ENCODE assay signal across 29 cellular contexts in the genomic region with DNA sequence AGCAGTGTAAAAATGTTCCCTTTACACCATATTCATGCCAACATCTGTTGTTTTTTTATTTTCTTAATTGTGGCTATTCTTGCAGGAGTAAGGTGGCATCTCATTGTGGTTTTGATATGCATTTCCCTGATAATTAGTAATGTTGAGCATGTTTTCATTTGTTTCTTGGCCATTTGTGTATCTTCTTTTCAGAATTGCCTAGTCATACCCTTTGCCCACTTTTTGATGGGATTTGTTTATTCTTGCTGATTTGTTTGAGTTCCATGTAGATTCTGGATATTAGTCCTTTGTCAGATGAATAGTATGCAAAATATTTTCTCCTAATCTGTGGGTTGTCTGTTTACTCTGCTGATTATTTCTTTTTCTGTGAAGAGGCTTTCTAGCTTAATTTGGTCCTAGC.
DNase-seq lines count a peak whose midpoint lies in the region; ATAC-seq, FAIRE-seq and TF ChIP-seq lines count a peak whose summit lies in the region.
"Had no signal": no experiment of that assay in that cellular context is flagged by ENCODE, and none has a peak within 500 bp of the region (broad histone marks: within the 10 kb centered on the region; RNA-seq: fewer than 3 reads in every experiment).

No MANE protein-coding gene starts in this region.

- no peak overlapping the region for H2AFZ ChIP-seq in K562 (ENCODE audit: low read depth, low read length)

- TF ChIP-seq EP300 in K562 (IDR thresholded peaks at IDR 0.05; ENCODE audit: low read length): no peak

- no peak for TF ChIP-seq CTCF in K562 (IDR thresholded peaks at IDR 0.05 in 2 of 3, conservative IDR thresholded peaks at IDR 0.05 in 1 of 3; ENCODE audit: insufficient read depth in 2 of 3, low read depth in 1 of 3, low read length in 3 of 3)

- no peaks in the 10 kb centered on the region for H3K79me2 ChIP-seq in K562 (ENCODE audit: control insufficient read depth, insufficient read depth, low read length)

- ATAC-seq in K562: no peak
- ATAC-seq: A549; CD8-positive, alpha-beta T cell had no signal

- H3K27me3 ChIP-seq in K562 (ENCODE audit: control insufficient read depth in 2 of 2, insufficient read depth in 2 of 2, low read length in 2 of 2): peaks cover 19 to 27% of the 10 kb centered on the region in 2 experiments
- H3K27me3 ChIP-seq: BE2C had no signal

- H3K9me1 ChIP-seq in K562 (ENCODE audit: control insufficient read depth, insufficient read depth, low read length): no peaks in the 10 kb centered on the region

- in situ Hi-C loops in K562 (cut with MboI): loop anchor here (25.0 kb wide), 2 partner anchors 263 to 513 kb away; a partner anchor contains a TSS
- in situ Hi-C loops in KBM-7 (cut with MboI; ENCODE audit: low pct_unique_long_range_greater_than_20kb, low sequenced_read_pairs): no loop called here

- POLR2A ChIA-PET in K562 (lab: Yijun Ruan, JAX): interaction anchor here (0.6 to 0.9 kb wide), 2 partner anchors 18 to 45 kb away, joined by 3 to 8 read pairs; no protein-coding TSS in a partner anchor

- intact Hi-C loops in K562 (cut with micrococcal nuclease): loop anchor here (10.0 kb wide), 1 partner anchor 260 kb away; no protein-coding TSS in a partner anchor

- no peak overlapping the region for H3K9ac ChIP-seq in K562 (ENCODE audit: insufficient read depth in 1 of 2, low read depth in 2 of 2, low read length in 2 of 2)
- H3K9ac ChIP-seq: BLaER1; BLaER1 treated with 17β-estradiol and CSF1 and Interleukin-3, amounts not matched to agents 10 nM and 100 nM had no signal

- CTCF ChIA-PET in K562 (lab: Yijun Ruan, JAX; ENCODE audit: low intra/inter-chr PET ratio): no interaction called here

- H3K36me3 ChIP-seq in K562 (ENCODE audit: control insufficient read depth, insufficient read depth, low read length): no peaks in the 10 kb centered on the region
- H3K36me3 ChIP-seq: BE2C; BLaER1; BLaER1 treated with 17β-estradiol and CSF1 and Interleukin-3, amounts not matched to agents 10 nM and 100 nM had no signal

- DNase-seq in K562 (ENCODE audit: extremely low read depth in 1 of 4, low spot score in 3 of 4) (no peak), KBM-7 (no peak)
- DNase-seq: 8988T; ACHN; AML-193; BE2C; C1 segment of cervical spinal cord; Caco-2; Calu3; CD4-positive, alpha-beta memory T cell; CD4-positive, alpha-beta T cell; CD4-positive, CD25-positive, alpha-beta regulatory T cell; CD8-positive, alpha-beta memory T cell; CD8-positive, alpha-beta T cell; COR-L47; DMS 273 treated with DMSO at 0.1 percent for 48 hours; DMS153; DMS53; DMS79; DMS79 treated with DMSO at 0.1 percent for 48 hours; DND-41; EL had no signal

- peaks cover 0 to 12% of the 10 kb centered on the region in 2 experiments; a peak in 1 of 5 replicates for H3K4me1 ChIP-seq in K562 (replicated peaks in 1 of 2; ENCODE audit: control insufficient read depth in 2 of 2, insufficient read depth in 2 of 2, low read length in 2 of 2)
- H3K4me1 ChIP-seq: A549; BE2C; BLaER1; BLaER1 treated with 17β-estradiol and CSF1 and Interleukin-3, amounts not matched to agents 10 nM and 100 nM; Caco-2 had no signal

- peaks cover 6% of the 10 kb centered on the region for H3K9me3 ChIP-seq in K562 (replicated peaks; ENCODE audit: control insufficient read depth, insufficient read depth, low read depth, low read length)
- H3K9me3 ChIP-seq: A549, BE2C, Caco-2 had no signal

- FAIRE-seq in K562 (lab: Jason Lieb, UNC): no peak
- FAIRE-seq: A204.1, A549, D721Med had no signal

- H3K4me3 ChIP-seq in K562: no peak overlapping the region
- H3K4me3 ChIP-seq: A549; BLaER1; BLaER1 treated with 17β-estradiol and CSF1 and Interleukin-3, amounts not matched to agents 10 nM and 100 nM had no signal

- no peak for TF ChIP-seq POLR2A in K562 (conservative IDR thresholded peaks at IDR 0.05)

- no peaks in the 10 kb centered on the region for H4K20me1 ChIP-seq in K562 (replicated peaks; ENCODE audit: control insufficient read depth, insufficient read depth, low read length)
- H4K20me1 ChIP-seq: BLaER1; BLaER1 treated with 17β-estradiol and CSF1 and Interleukin-3, amounts not matched to agents 10 nM and 100 nM had no signal

- H3K4me2 ChIP-seq in K562 (ENCODE audit: insufficient read depth, low read length): no peak overlapping the region
- H3K4me2 ChIP-seq: A549; BLaER1; BLaER1 treated with 17β-estradiol and CSF1 and Interleukin-3, amounts not matched to agents 10 nM and 100 nM had no signal

- no TSS peak for BruUV-seq in K562 (replicated peaks; lab: Mats Ljungman, UMichigan)

- H3K27ac ChIP-seq in K562 (ENCODE audit: extremely low read depth, low read depth, low read length): no peak overlapping the region
- H3K27ac ChIP-seq: 22Rv1; A549; BLaER1; BLaER1 treated with 17β-estradiol and CSF1 and Interleukin-3, amounts not matched to agents 10 nM and 100 nM; C4-2B had no signal

- no peak for TF ChIP-seq RAD21 in K562 (CRISPR knock-in tag; conservative IDR thresholded peaks at IDR 0.05 in 1 of 2, IDR thresholded peaks at IDR 0.05 in 1 of 2)

TF ChIP-seq in K562, 482 proteins besides CTCF, POLR2A, EP300 and RAD21 (continues in another document):
- TF ChIP-seq, protein P1, sequence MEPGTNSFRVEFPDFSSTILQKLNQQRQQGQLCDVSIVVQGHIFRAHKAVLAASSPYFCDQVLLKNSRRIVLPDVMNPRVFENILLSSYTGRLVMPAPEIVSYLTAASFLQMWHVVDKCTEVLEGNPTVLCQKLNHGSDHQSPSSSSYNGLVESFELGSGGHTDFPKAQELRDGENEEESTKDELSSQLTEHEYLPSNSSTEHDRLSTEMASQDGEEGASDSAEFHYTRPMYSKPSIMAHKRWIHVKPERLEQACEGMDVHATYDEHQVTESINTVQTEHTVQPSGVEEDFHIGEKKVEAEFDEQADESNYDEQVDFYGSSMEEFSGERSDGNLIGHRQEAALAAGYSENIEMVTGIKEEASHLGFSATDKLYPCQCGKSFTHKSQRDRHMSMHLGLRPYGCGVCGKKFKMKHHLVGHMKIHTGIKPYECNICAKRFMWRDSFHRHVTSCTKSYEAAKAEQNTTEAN (CRISPR knock-in tag; IDR thresholded peaks at IDR 0.05): no peak
- TF ChIP-seq, protein P2, sequence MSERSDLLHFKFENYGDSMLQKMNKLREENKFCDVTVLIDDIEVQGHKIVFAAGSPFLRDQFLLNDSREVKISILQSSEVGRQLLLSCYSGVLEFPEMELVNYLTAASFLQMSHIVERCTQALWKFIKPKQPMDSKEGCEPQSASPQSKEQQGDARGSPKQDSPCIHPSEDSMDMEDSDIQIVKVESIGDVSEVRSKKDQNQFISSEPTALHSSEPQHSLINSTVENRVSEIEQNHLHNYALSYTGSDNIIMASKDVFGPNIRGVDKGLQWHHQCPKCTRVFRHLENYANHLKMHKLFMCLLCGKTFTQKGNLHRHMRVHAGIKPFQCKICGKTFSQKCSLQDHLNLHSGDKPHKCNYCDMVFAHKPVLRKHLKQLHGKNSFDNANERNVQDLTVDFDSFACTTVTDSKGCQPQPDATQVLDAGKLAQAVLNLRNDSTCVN (CRISPR knock-in tag; IDR thresholded peaks at IDR 0.05): no peak
- TF ChIP-seq, protein P3, sequence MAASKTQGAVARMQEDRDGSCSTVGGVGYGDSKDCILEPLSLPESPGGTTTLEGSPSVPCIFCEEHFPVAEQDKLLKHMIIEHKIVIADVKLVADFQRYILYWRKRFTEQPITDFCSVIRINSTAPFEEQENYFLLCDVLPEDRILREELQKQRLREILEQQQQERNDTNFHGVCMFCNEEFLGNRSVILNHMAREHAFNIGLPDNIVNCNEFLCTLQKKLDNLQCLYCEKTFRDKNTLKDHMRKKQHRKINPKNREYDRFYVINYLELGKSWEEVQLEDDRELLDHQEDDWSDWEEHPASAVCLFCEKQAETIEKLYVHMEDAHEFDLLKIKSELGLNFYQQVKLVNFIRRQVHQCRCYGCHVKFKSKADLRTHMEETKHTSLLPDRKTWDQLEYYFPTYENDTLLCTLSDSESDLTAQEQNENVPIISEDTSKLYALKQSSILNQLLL (CRISPR knock-in tag; IDR thresholded peaks at IDR 0.05; ENCODE audit: borderline replicate concordance): no peak
- TF ChIP-seq NFE2 (IDR thresholded peaks at IDR 0.05; ENCODE audit: low read depth) (peak; percentile 76), FOXK2 (conservative IDR thresholded peaks at IDR 0.05 in 1 of 2, IDR thresholded peaks at IDR 0.05 in 1 of 2; ENCODE audit: low read depth in 2 of 2) (0 out of 4 replicates have a peak, but pooled peaks of 1 of the 2 experiments have one; percentile 25), C11orf30 (IDR thresholded peaks at IDR 0.05; ENCODE audit: low read depth) (peak; percentile 66; the same call in 1 of the 2 replicates), CEBPG (CRISPR knock-in tag; IDR thresholded peaks at IDR 0.05) (no peak), CEBPG (tag; conservative IDR thresholded peaks at IDR 0.05 in 1 of 2, IDR thresholded peaks at IDR 0.05 in 1 of 2) (no peak), RUNX1 (IDR thresholded peaks at IDR 0.05; ENCODE audit: low read depth) (no peak), MAZ (CRISPR knock-in tag; conservative IDR thresholded peaks at IDR 0.05 in 1 of 2, IDR thresholded peaks at IDR 0.05 in 1 of 2) (no peak), GATAD2A (IDR thresholded peaks at IDR 0.05) (no peak), MAFF (IDR thresholded peaks at IDR 0.05; ENCODE audit: low read length) (peak; percentile 49; the same call in 1 of the 2 replicates), ZNF764 (CRISPR knock-in tag; IDR thresholded peaks at IDR 0.05; ENCODE audit: low read depth) (no peak), RBM17 (IDR thresholded peaks at IDR 0.05; ENCODE audit: borderline replicate concordance, low read depth, low read length) (no peak)
- TF ChIP-seq, protein P4, sequence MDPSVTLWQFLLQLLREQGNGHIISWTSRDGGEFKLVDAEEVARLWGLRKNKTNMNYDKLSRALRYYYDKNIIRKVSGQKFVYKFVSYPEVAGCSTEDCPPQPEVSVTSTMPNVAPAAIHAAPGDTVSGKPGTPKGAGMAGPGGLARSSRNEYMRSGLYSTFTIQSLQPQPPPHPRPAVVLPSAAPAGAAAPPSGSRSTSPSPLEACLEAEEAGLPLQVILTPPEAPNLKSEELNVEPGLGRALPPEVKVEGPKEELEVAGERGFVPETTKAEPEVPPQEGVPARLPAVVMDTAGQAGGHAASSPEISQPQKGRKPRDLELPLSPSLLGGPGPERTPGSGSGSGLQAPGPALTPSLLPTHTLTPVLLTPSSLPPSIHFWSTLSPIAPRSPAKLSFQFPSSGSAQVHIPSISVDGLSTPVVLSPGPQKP (CRISPR knock-in tag; IDR thresholded peaks at IDR 0.05): no peak
